Comparison of ENCODE assay signal across 15 cellular contexts in the genomic region with DNA sequence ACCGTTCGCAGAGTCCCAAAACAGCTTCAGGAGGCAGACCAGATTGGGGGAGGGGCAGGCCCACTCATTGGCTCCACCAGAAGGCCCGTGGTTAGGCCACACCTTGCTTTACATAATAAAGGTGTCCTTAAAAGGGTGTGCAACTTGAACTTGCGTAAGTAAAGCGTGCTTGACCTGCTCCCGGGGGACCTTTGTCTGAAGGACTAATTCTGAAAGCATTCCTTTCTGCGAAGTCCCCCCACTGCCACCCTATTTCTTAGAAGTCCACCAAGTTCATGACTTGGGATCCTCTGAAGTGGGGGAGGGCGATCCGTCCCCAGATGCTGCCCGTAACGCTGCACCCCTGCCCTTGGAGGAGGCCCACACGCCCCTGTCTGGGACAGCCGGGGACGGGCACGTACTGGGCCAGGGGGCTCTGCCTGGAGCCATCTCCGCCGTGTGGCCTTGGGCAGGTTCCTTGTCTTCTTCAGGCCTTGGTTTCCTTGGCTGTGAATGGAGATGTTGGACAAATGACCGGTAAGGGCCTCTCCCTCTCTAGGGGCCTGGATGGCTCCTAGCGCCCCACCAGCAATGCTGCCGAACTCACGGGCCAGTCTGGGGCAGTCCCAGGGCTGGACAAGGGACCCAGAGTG. TPM values are rescaled to one million over a fixed set of nuclear protein-coding genes. Genes with fewer than 3 reads are reported as not detected.
DNase-seq lines count a peak whose midpoint lies in the region; ATAC-seq, FAIRE-seq and TF ChIP-seq lines count a peak whose summit lies in the region.
"Had no signal": no experiment of that assay in that cellular context is flagged by ENCODE, and none has a peak within 500 bp of the region (broad histone marks: within the 10 kb centered on the region; RNA-seq: fewer than 3 reads in every experiment).

No MANE protein-coding gene starts in this region.

- 0 out of 2 replicates have a peak overlapping the region, but pooled peaks have one; percentile 44 for H3K4me2 ChIP-seq in SK-N-SH

- H3K27ac Mint-ChIP-seq in activated T-helper 17 cell treated with anti-CD3 and anti-CD28 coated beads, Interleukin-2, amount 50 U/mL, for 72 hours, result no peak overlapping the region
- H3K27ac Mint-ChIP-seq in type B pancreatic cell, result no peak overlapping the region
- H3K27ac Mint-ChIP-seq: CD8-positive, alpha-beta memory T cell; memory B cell had no signal

- POLR2A ChIA-PET in SK-N-SH (lab: Yijun Ruan, JAX), result no interaction called here

- DNase-seq in SK-N-SH (no peak), kidney (peak; percentile 48), type B pancreatic cell (ENCODE audit: extremely low spot score, unreplicated experiment) (no peak), MV-4-11 (lab: John Stamatoyannopoulos, UW) (no peak), erythroblast (lab: John Stamatoyannopoulos, UW) (no peak), breast epithelium (ENCODE audit: low spot score in 2 of 2) (no peak)
- DNase-seq: body of pancreas; CD8-positive, alpha-beta memory T cell; Kasumi-1; NCI-H526 treated with DMSO at 0.1 percent for 48 hours; WERI-Rb-1 had no signal

- H2AFZ ChIP-seq in SK-N-SH (ENCODE audit: low read depth), result no peak overlapping the region

- intact Hi-C loops in kidney (cut with DNase I), result no loop called here
- intact Hi-C loops in breast epithelium (cut with DNase I; ENCODE audit: low total_unique reads), result no loop called here

- H3K4me1 ChIP-seq in SK-N-SH (ENCODE audit: control insufficient read depth in 1 of 2, insufficient read depth in 2 of 2, low read depth in 1 of 2, low read length in 1 of 2) (peaks cover 0 to 21% of the 10 kb centered on the region in 2 experiments; a peak in 1 of 4 replicates), kidney (ENCODE audit: control insufficient read depth in 1 of 2, insufficient read depth in 1 of 2, low read depth in 1 of 2, low read length in 2 of 2) (peaks cover 0 to 3% of the 10 kb centered on the region in 2 donors), breast epithelium (peaks cover 3 to 5% of the 10 kb centered on the region in 2 donors)

- 96% methylated on average over 8 of the region's 21 CpGs for WGBS in SK-N-SH (ENCODE audit: low lambda C conversion rate)

- H3K4me3 ChIP-seq in SK-N-SH (ENCODE audit: low read depth in 2 of 2, low read length in 1 of 2), result no peak overlapping the region
- no peak overlapping the region for H3K4me3 ChIP-seq in kidney (ENCODE audit: low read length in 2 of 2)
- no peak overlapping the region for H3K4me3 ChIP-seq in breast epithelium
- H3K4me3 ChIP-seq: body of pancreas had no signal

- CTCF ChIA-PET in SK-N-SH (lab: Yijun Ruan, JAX), result interaction anchor here (1.0 kb wide), 1 partner anchor 17 kb away, joined by 4 read pairs; no protein-coding TSS in a partner anchor

- no peak for TF ChIP-seq EP300 in SK-N-SH (IDR thresholded peaks at IDR 0.05; ENCODE audit: borderline replicate concordance in 1 of 2, low read depth in 1 of 2, low read length in 1 of 2)

- no peaks in the 10 kb centered on the region for H3K9me2 ChIP-seq in SK-N-SH

- no peaks in the 10 kb centered on the region for H3K36me3 Mint-ChIP-seq in activated T-helper 17 cell treated with anti-CD3 and anti-CD28 coated beads, Interleukin-2, amount 50 U/mL, for 72 hours (ENCODE audit: low read depth)
- no peaks in the 10 kb centered on the region for H3K36me3 Mint-ChIP-seq in type B pancreatic cell
- H3K36me3 Mint-ChIP-seq: CD8-positive, alpha-beta memory T cell; memory B cell had no signal

- H3K4me3 Mint-ChIP-seq in activated T-helper 17 cell treated with anti-CD3 and anti-CD28 coated beads, Interleukin-2, amount 50 U/mL, for 72 hours, result peak overlapping the region; percentile 55
- peak overlapping the region; percentile 86 for H3K4me3 Mint-ChIP-seq in type B pancreatic cell

- H3K27ac ChIP-seq in SK-N-SH (ENCODE audit: low read depth in 2 of 2, low read length in 1 of 2) (peak overlapping the region in 1 of 2 experiments; percentile 47; a peak in 1 of 4 replicates), kidney (ENCODE audit: low read depth in 2 of 2, low read length in 2 of 2) (no peak overlapping the region), breast epithelium (no peak overlapping the region)
- H3K27ac ChIP-seq: body of pancreas, WERI-Rb-1 had no signal

- no peaks in the 10 kb centered on the region for H4K20me1 ChIP-seq in SK-N-SH (ENCODE audit: insufficient read depth)

- FAIRE-seq in kidney (lab: Jason Lieb, UNC), result no peak
- FAIRE-seq: GM12891 had no signal

- TF ChIP-seq CTCF in SK-N-SH (IDR thresholded peaks at IDR 0.05) (no peak), kidney (IDR thresholded peaks at IDR 0.05; ENCODE audit: borderline replicate concordance, extremely low read depth, insufficient read depth) (no peak), type B pancreatic cell (conservative IDR thresholded peaks at IDR 0.05) (no peak), breast epithelium (IDR thresholded peaks at IDR 0.05) (no peak)

- TF ChIP-seq POLR2A in erythroblast (IDR thresholded peaks at IDR 0.05; ENCODE audit: low read length) (no peak), breast epithelium (IDR thresholded peaks at IDR 0.05) (no peak)

- peaks cover 31% of the 10 kb centered on the region for H3K79me2 ChIP-seq in SK-N-SH (ENCODE audit: insufficient read depth)

- no peaks in the 10 kb centered on the region for H3F3A ChIP-seq in SK-N-SH (replicated peaks; ENCODE audit: insufficient read depth)

- no peak overlapping the region for H3K9ac ChIP-seq in SK-N-SH
- peak overlapping the region in 1 of 2 donors; percentile 3 for H3K9ac ChIP-seq in kidney (ENCODE audit: low read length in 2 of 2)

- H3K36me3 ChIP-seq in SK-N-SH (replicated peaks in 1 of 2; ENCODE audit: control insufficient read depth in 1 of 2, insufficient read depth in 2 of 2, low read length in 1 of 2), result peaks cover 0 to 3% of the 10 kb centered on the region in 2 experiments
- no peaks in the 10 kb centered on the region for H3K36me3 ChIP-seq in kidney (ENCODE audit: control insufficient read depth in 1 of 2, insufficient read depth in 2 of 2, low read length in 2 of 2)
- H3K36me3 ChIP-seq in breast epithelium, result no peaks in the 10 kb centered on the region
- H3K36me3 ChIP-seq: WERI-Rb-1 had no signal

- no peaks in the 10 kb centered on the region for H3K27me3 ChIP-seq in SK-N-SH (ENCODE audit: insufficient read depth)
- H3K27me3 ChIP-seq in breast epithelium, result no peaks in the 10 kb centered on the region

- no peaks in the 10 kb centered on the region for H3K4me1 Mint-ChIP-seq in activated T-helper 17 cell treated with anti-CD3 and anti-CD28 coated beads, Interleukin-2, amount 50 U/mL, for 72 hours
- peaks cover 6% of the 10 kb centered on the region for H3K4me1 Mint-ChIP-seq in type B pancreatic cell (ENCODE audit: unreplicated experiment)

- H3K9me3 Mint-ChIP-seq in activated T-helper 17 cell treated with anti-CD3 and anti-CD28 coated beads, Interleukin-2, amount 50 U/mL, for 72 hours, result no peaks in the 10 kb centered on the region
- H3K9me3 Mint-ChIP-seq in type B pancreatic cell, result no peaks in the 10 kb centered on the region
- H3K9me3 Mint-ChIP-seq: memory B cell had no signal

- peaks cover 30% of the 10 kb centered on the region for H3K27me3 Mint-ChIP-seq in activated T-helper 17 cell treated with anti-CD3 and anti-CD28 coated beads, Interleukin-2, amount 50 U/mL, for 72 hours
- H3K27me3 Mint-ChIP-seq in type B pancreatic cell, result peaks cover 41% of the 10 kb centered on the region

- H3K9me3 ChIP-seq in SK-N-SH, result no peaks in the 10 kb centered on the region
- H3K9me3 ChIP-seq in kidney (ENCODE audit: control insufficient read depth in 1 of 2, low read length in 2 of 2), result no peaks in the 10 kb centered on the region
- H3K9me3 ChIP-seq in breast epithelium, result no peaks in the 10 kb centered on the region
- H3K9me3 ChIP-seq: body of pancreas had no signal

- no peak for ATAC-seq in SK-N-SH treated with all-trans-retinoic acid at 6 μM for 48 hours
- ATAC-seq in activated T-helper 17 cell treated with anti-CD3 and anti-CD28 coated beads, Interleukin-2, amount 50 U/mL, for 72 hours (replicated peaks), result no peak

- no peak for TF ChIP-seq RAD21 in SK-N-SH (IDR thresholded peaks at IDR 0.05; ENCODE audit: low read length)

TF ChIP-seq in SK-N-SH, 30 proteins besides CTCF, POLR2A, EP300 and RAD21 (continues in another document):
- no peak for TF ChIP-seq JUND (IDR thresholded peaks at IDR 0.05)
- no peak for TF ChIP-seq TAF1 (IDR thresholded peaks at IDR 0.05; ENCODE audit: borderline replicate concordance, low read depth, low read length)
- no peak for TF ChIP-seq POLR2AphosphoS5 (IDR thresholded peaks at IDR 0.05; ENCODE audit: low read depth, low read length)
- TF ChIP-seq, protein P1, sequence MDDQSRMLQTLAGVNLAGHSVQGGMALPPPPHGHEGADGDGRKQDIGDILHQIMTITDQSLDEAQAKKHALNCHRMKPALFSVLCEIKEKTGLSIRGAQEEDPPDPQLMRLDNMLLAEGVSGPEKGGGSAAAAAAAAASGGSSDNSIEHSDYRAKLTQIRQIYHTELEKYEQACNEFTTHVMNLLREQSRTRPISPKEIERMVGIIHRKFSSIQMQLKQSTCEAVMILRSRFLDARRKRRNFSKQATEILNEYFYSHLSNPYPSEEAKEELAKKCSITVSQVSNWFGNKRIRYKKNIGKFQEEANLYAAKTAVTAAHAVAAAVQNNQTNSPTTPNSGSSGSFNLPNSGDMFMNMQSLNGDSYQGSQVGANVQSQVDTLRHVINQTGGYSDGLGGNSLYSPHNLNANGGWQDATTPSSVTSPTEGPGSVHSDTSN (IDR thresholded peaks at IDR 0.05), result no peak

TF ChIP-seq in SK-N-SH treated with all-trans-retinoic acid at 6 μM for 48 hours, 23 proteins besides CTCF, POLR2A, EP300 and RAD21 (continues in another document):
- no peak for TF ChIP-seq ARNTL (CRISPR knock-in tag; IDR thresholded peaks at IDR 0.05; ENCODE audit: borderline replicate concordance, low read depth)
- no peak for TF ChIP-seq OSR1 (CRISPR knock-in tag; IDR thresholded peaks at IDR 0.05)
- no peak for TF ChIP-seq ZNF8 (CRISPR knock-in tag; IDR thresholded peaks at IDR 0.05)
- TF ChIP-seq ZFP30 (CRISPR knock-in tag; IDR thresholded peaks at IDR 0.05), result no peak
- TF ChIP-seq GLIS3 (CRISPR knock-in tag; IDR thresholded peaks at IDR 0.05), result no peak
- no peak for TF ChIP-seq PPARA (CRISPR knock-in tag; IDR thresholded peaks at IDR 0.05; ENCODE audit: borderline replicate concordance)

RNA-seq across cellular contexts. Expression of gene ZNF469, which starts 0.8 kb away (rescaled TPM):
- polyA plus RNA-seq in SK-N-SH (2012; rRNA removed) (0.24 and 0.56 TPM in 2 replicates), kidney (ENCODE audit: insufficient read depth, low read depth, low replicate concordance) (0.09 TPM)
- 0.19 and 0.34 TPM in 2 replicates for polyA plus RNA-seq in SK-N-SH (2012; cell fraction: cytosol; rRNA removed)
- polyA plus RNA-seq in SK-N-SH (2012; cell fraction: nucleus; rRNA removed), result 1.3 and 1.7 TPM in 2 replicates
- under 1 TPM; 0.26 to 0.30 TPM for total RNA-seq in activated T-helper 17 cell treated with anti-CD3 and anti-CD28 coated beads, Interleukin-2, amount 50 U/mL, for 72 hours
- total RNA-seq in kidney (1.6 TPM), type B pancreatic cell (ENCODE audit: low replicate concordance) (0.43 and 1.5 TPM in 2 replicates), breast epithelium (1 to 10 TPM in 1 of 3 donors, under 1 TPM in 2; 0.80 to 1.5 (median 0.98) TPM)
